ENCODE assay signal across 8 cellular contexts in genomic region chr13:50911937-50912624, GRCh38. TPM values are rescaled to one million over a fixed set of nuclear protein-coding genes. Genes with fewer than 3 reads are reported as not detected.
A peak's percentile ranks its signal among the peaks of the same experiment; 100 is the strongest.
DNase-seq lines count a peak whose midpoint lies in the region; ATAC-seq and TF ChIP-seq lines count a peak whose summit lies in the region.

No MANE protein-coding gene starts in this region.

- H3K27me3 ChIP-seq in right lobe of liver, result no peaks in the 10 kb centered on the region

- no peak for TF ChIP-seq POLR2A in right lobe of liver (IDR thresholded peaks at IDR 0.05)

- ATAC-seq in GM19351 (IDR thresholded peaks at IDR 0.05; ENCODE audit: unreplicated experiment) (peak; percentile 52), HG03469 (IDR thresholded peaks at IDR 0.05; ENCODE audit: unreplicated experiment) (peak; percentile 41), right lobe of liver (peak; percentile 53 to 61 (median 54))

- H3K9me3 ChIP-seq in right lobe of liver, result no peaks in the 10 kb centered on the region

- peak overlapping the region; percentile 56 to 72 for H3K4me3 Mint-ChIP-seq in CD14-positive monocyte
- H3K4me3 Mint-ChIP-seq in activated CD4-positive, alpha-beta T cell treated with anti-CD3 and anti-CD28 coated beads, Interleukin-2, amount 10 ng/mL, durations not matched to agents 7 days and 5 days, result peak overlapping the region; percentile 93
- H3K4me3 Mint-ChIP-seq in dendritic cell treated with granulocyte-macrophage colony-stimulating factor and Interleukin-4, amounts not matched to agents 40 ng/mL and 50 ng/mL, for 4 days, result peak overlapping the region; percentile 39

- H3K36me3 Mint-ChIP-seq in CD14-positive monocyte, result peaks cover 0 to 5% of the 10 kb centered on the region in 2 donors
- H3K36me3 Mint-ChIP-seq in activated CD4-positive, alpha-beta T cell treated with anti-CD3 and anti-CD28 coated beads, Interleukin-2, amount 10 ng/mL, durations not matched to agents 7 days and 5 days (ENCODE audit: low read depth), result peaks cover 27% of the 10 kb centered on the region
- H3K36me3 Mint-ChIP-seq in dendritic cell treated with granulocyte-macrophage colony-stimulating factor and Interleukin-4, amounts not matched to agents 40 ng/mL and 50 ng/mL, for 4 days (ENCODE audit: low read depth), result no peaks in the 10 kb centered on the region

- peaks cover 57% of the 10 kb centered on the region for H3K4me1 Mint-ChIP-seq in CD14-positive monocyte
- H3K4me1 Mint-ChIP-seq in activated CD4-positive, alpha-beta T cell treated with anti-CD3 and anti-CD28 coated beads, Interleukin-2, amount 10 ng/mL, durations not matched to agents 7 days and 5 days, result peaks cover 70% of the 10 kb centered on the region
- H3K4me1 Mint-ChIP-seq in dendritic cell treated with granulocyte-macrophage colony-stimulating factor and Interleukin-4, amounts not matched to agents 40 ng/mL and 50 ng/mL, for 4 days (ENCODE audit: low read depth), result peaks cover 50% of the 10 kb centered on the region

- H3K36me3 ChIP-seq in right lobe of liver, result no peaks in the 10 kb centered on the region

- intact Hi-C loops in CD14-positive monocyte (cut with micrococcal nuclease) (loop anchor here (5.0 to 10.0 kb wide), 6 partner anchors 197 to 935 kb away; partner anchors contain the start of gene TRIM13 (in 1 of the 2)), right lobe of liver (cut with DNase I) (no loop called here)
- intact Hi-C loops in dendritic cell treated with granulocyte-macrophage colony-stimulating factor and Interleukin-4, amounts not matched to agents 40 ng/mL and 50 ng/mL, for 4 days (cut with micrococcal nuclease), result loop anchor here (5.0 to 10.0 kb wide), 5 partner anchors 110 to 935 kb away; no protein-coding TSS in a partner anchor

- CTCF ChIA-PET in activated CD4-positive, alpha-beta T cell treated with anti-CD3 and anti-CD28 coated beads, Interleukin-2, amount 10 ng/mL, durations not matched to agents 7 days and 5 days (lab: Charles Lee), result interaction anchor here (0.7 to 2.9 kb wide), 34 partner anchors 9 to 976 kb away, joined by 3 to 19 read pairs (median 4); partner anchors contain the start of genes SPRYD7 and TRIM13

- peak; percentile 80 for DNase-seq in CD14-positive monocyte (ENCODE audit: low spot score)
- peak; percentile 87 for DNase-seq in NCI-H526 treated with DMSO at 0.1 percent for 48 hours (lab: John Stamatoyannopoulos, UW)
- peak; percentile 98 for DNase-seq in activated CD4-positive, alpha-beta T cell treated with anti-CD3 and anti-CD28 coated beads, Interleukin-2, amount 10 ng/mL, durations not matched to agents 7 days and 5 days
- DNase-seq in right lobe of liver, result peak; percentile 82 to 88 (median 84)
- peak; percentile 85 to 86 (median 86) for DNase-seq in stimulated activated CD4-positive, alpha-beta T cell treated with anti-CD3 and anti-CD28 coated beads, TNF-alpha, amount 100 ng/mL, for 4 hours (ENCODE audit: low read depth in 3 of 3)

- POLR2A ChIA-PET in activated CD4-positive, alpha-beta T cell treated with anti-CD3 and anti-CD28 coated beads, Interleukin-2, amount 10 ng/mL, durations not matched to agents 7 days and 5 days (lab: Charles Lee), result interaction anchor here (0.6 to 1.6 kb wide), 5 partner anchors 19 to 911 kb away, joined by 3 to 9 read pairs (median 3); no protein-coding TSS in a partner anchor

- no peak overlapping the region for H3K4me3 ChIP-seq in right lobe of liver

- TF ChIP-seq CTCF in CD14-positive monocyte (IDR thresholded peaks at IDR 0.05) (peak; percentile 88), right lobe of liver (IDR thresholded peaks at IDR 0.05) (peak; percentile 71 to 86 (median 79))

- no peak overlapping the region for H3K27ac ChIP-seq in right lobe of liver

- peaks cover 0 to 14% (median 4%) of the 10 kb centered on the region in 4 donors for H3K4me1 ChIP-seq in right lobe of liver

- WGBS in right lobe of liver (ENCODE audit: insufficient coverage, low coverage, low lambda C conversion rate, missing lambda C conversion rate), result 0% methylated on average over 3 of the region's 4 CpGs

- H3K27me3 Mint-ChIP-seq in CD14-positive monocyte (ENCODE audit: low read depth in 3 of 3), result no peaks in the 10 kb centered on the region
- no peaks in the 10 kb centered on the region for H3K27me3 Mint-ChIP-seq in activated CD4-positive, alpha-beta T cell treated with anti-CD3 and anti-CD28 coated beads, Interleukin-2, amount 10 ng/mL, durations not matched to agents 7 days and 5 days
- no peaks in the 10 kb centered on the region for H3K27me3 Mint-ChIP-seq in dendritic cell treated with granulocyte-macrophage colony-stimulating factor and Interleukin-4, amounts not matched to agents 40 ng/mL and 50 ng/mL, for 4 days

- H3K27ac Mint-ChIP-seq in CD14-positive monocyte, result peak overlapping the region; percentile 4 to 89 (median 67)
- peak overlapping the region; percentile 99 for H3K27ac Mint-ChIP-seq in activated CD4-positive, alpha-beta T cell treated with anti-CD3 and anti-CD28 coated beads, Interleukin-2, amount 10 ng/mL, durations not matched to agents 7 days and 5 days
- H3K27ac Mint-ChIP-seq in dendritic cell treated with granulocyte-macrophage colony-stimulating factor and Interleukin-4, amounts not matched to agents 40 ng/mL and 50 ng/mL, for 4 days, result peak overlapping the region; percentile 73

- H3K9me3 Mint-ChIP-seq in CD14-positive monocyte, result no peaks in the 10 kb centered on the region
- H3K9me3 Mint-ChIP-seq in activated CD4-positive, alpha-beta T cell treated with anti-CD3 and anti-CD28 coated beads, Interleukin-2, amount 10 ng/mL, durations not matched to agents 7 days and 5 days, result peaks cover 2% of the 10 kb centered on the region
- no peaks in the 10 kb centered on the region for H3K9me3 Mint-ChIP-seq in dendritic cell treated with granulocyte-macrophage colony-stimulating factor and Interleukin-4, amounts not matched to agents 40 ng/mL and 50 ng/mL, for 4 days

RNA-seq across cellular contexts. Expression of gene RNASEH2B, which starts 2.5 kb away (rescaled TPM):
- 10 to 100 TPM; 65.9 to 71.5 TPM for polyA plus RNA-seq in CD14-positive monocyte
- 100 to 1,000 TPM; 121 to 179 TPM for total RNA-seq in activated CD4-positive, alpha-beta T cell treated with anti-CD3 and anti-CD28 coated beads, Interleukin-2, amount 10 ng/mL, durations not matched to agents 7 days and 5 days
- 10 to 100 TPM in 4 of 6 experiments, 1 to 10 TPM in 2; 9.9 to 19.8 (median 11.7) TPM for total RNA-seq in right lobe of liver

Comparison
In these comparisons a context has a peak if more than half of its experiments do, and no peak if none do; other contexts are left out.
1. H3K4me3 Mint-ChIP-seq: peak in every context shown above with its lines; median percentile 93 in activated CD4-positive, alpha-beta T cell treated with anti-CD3 and anti-CD28 coated beads, Interleukin-2, amount 10 ng/mL, durations not matched to agents 7 days and 5 days; 64 in CD14-positive monocyte; 39 in dendritic cell treated with granulocyte-macrophage colony-stimulating factor and Interleukin-4, amounts not matched to agents 40 ng/mL and 50 ng/mL, for 4 days.
2. RNA of gene RNASEH2B, which starts 2.5 kb away (total RNA-seq): 121 to 179 TPM in activated CD4-positive, alpha-beta T cell treated with anti-CD3 and anti-CD28 coated beads, Interleukin-2, amount 10 ng/mL, durations not matched to agents 7 days and 5 days; 9.9 to 19.8 TPM in right lobe of liver; every median in the first group is over 4 times any median in the second.
3. intact Hi-C loops: an anchor here in CD14-positive monocyte (5.0 to 10.0 kb wide) and dendritic cell treated with granulocyte-macrophage colony-stimulating factor and Interleukin-4, amounts not matched to agents 40 ng/mL and 50 ng/mL, for 4 days (5.0 to 10.0 kb wide); none called in right lobe of liver.
4. Peak in every context shown above with its lines, with median percentiles within 50 percentile points of each other: DNase-seq, H3K27ac Mint-ChIP-seq and ATAC-seq.